8 cellular contexts compared by ENCODE assay signal in genomic region chr18:63320041-63320689, GRCh38. TPM values are rescaled to one million over a fixed set of nuclear protein-coding genes. Genes with fewer than 3 reads are reported as not detected.
DNase-seq lines count a peak whose midpoint lies in the region; ATAC-seq and TF ChIP-seq lines count a peak whose summit lies in the region.

No MANE protein-coding gene starts in this region.

- H3K4me1 ChIP-seq in Peyer's patch = peaks cover 0 to 16% (median 6%) of the 10 kb centered on the region in 4 donors
- H3K4me1 ChIP-seq in fibroblast of lung (ENCODE audit: control insufficient read depth, extremely low read depth, insufficient read depth, low read length) = peaks cover 3% of the 10 kb centered on the region

- TF ChIP-seq CTCF in Peyer's patch (IDR thresholded peaks at IDR 0.05) (peak in 3 of 6 experiments; percentile 21 to 33 (median 32)), fibroblast of lung (conservative IDR thresholded peaks at IDR 0.05 in 1 of 2, IDR thresholded peaks at IDR 0.05 in 1 of 2; ENCODE audit: low read depth in 1 of 2, low read length in 2 of 2) (no peak), natural killer cell (IDR thresholded peaks at IDR 0.05) (no peak)

- DNase-seq in DMS114 treated with DMSO at 0.1 percent for 48 hours (lab: John Stamatoyannopoulos, UW; ENCODE audit: unreplicated experiment) (peak; percentile 13), HuH-7.5 (ENCODE audit: low spot score) (peak; percentile 64), Peyer's patch (peak; percentile 85 to 95 (median 88)), activated T-helper 1 cell treated with Interleukin-2 at 50 U/mL for 16 hours (ENCODE audit: low read depth) (peak; percentile 80), fibroblast of lung (ENCODE audit: low read depth in 2 of 2) (peak; percentile 78 to 88), natural killer cell (peak; percentile 79)
- DNase-seq in stimulated activated naive CD4-positive, alpha-beta T cell treated with Interleukin-2 at 50 U/mL for 16 hours (lab: John Stamatoyannopoulos, UW) = peak; percentile 89

- H3K9ac ChIP-seq in fibroblast of lung (ENCODE audit: insufficient read depth, low read length) = peak overlapping the region; percentile 62

- intact Hi-C loops in natural killer cell (cut with micrococcal nuclease) = loop anchor here (1.0 to 2.0 kb wide), 2 partner anchors 47 to 102 kb away; partner anchors contain the start of genes KDSR and VPS4B

- no peaks in the 10 kb centered on the region for H3K27me3 Mint-ChIP-seq in natural killer cell (ENCODE audit: low read depth in 2 of 2)

- no peaks in the 10 kb centered on the region for H3K36me3 Mint-ChIP-seq in natural killer cell

- peak in 1 of 2 donors; percentile 9 for TF ChIP-seq POLR2A in Peyer's patch (IDR thresholded peaks at IDR 0.05)

- no peaks in the 10 kb centered on the region for H3K79me2 ChIP-seq in fibroblast of lung (ENCODE audit: control insufficient read depth, insufficient read depth, low read length)

- H3K4me2 ChIP-seq in fibroblast of lung (ENCODE audit: extremely low read depth, insufficient read depth, low read length) = peak overlapping the region; percentile 59

- H3K36me3 ChIP-seq in Peyer's patch (no peaks in the 10 kb centered on the region), fibroblast of lung (ENCODE audit: control insufficient read depth, insufficient read depth, low read length) (no peaks in the 10 kb centered on the region)

- H4K20me1 ChIP-seq in fibroblast of lung (ENCODE audit: control insufficient read depth, extremely low read depth, insufficient read depth, low read length) = no peaks in the 10 kb centered on the region

- H3K4me3 Mint-ChIP-seq in natural killer cell = peak overlapping the region; percentile 88

- H3K27ac ChIP-seq in Peyer's patch (peak overlapping the region; percentile 85 to 93 (median 90)), fibroblast of lung (ENCODE audit: insufficient read depth, low read length) (peak overlapping the region; percentile 30)

- peak overlapping the region; percentile 93 to 94 for H3K27ac Mint-ChIP-seq in natural killer cell

- H3K27me3 ChIP-seq in Peyer's patch = no peaks in the 10 kb centered on the region
- no peaks in the 10 kb centered on the region for H3K27me3 ChIP-seq in fibroblast of lung (ENCODE audit: control insufficient read depth, insufficient read depth, low read length)

- H3K4me1 Mint-ChIP-seq in natural killer cell = peaks cover 53 to 57% of the 10 kb centered on the region in 2 donors

- peak overlapping the region; percentile 87 for H2AFZ ChIP-seq in fibroblast of lung (ENCODE audit: low read length)

- H3K4me3 ChIP-seq in Peyer's patch = peak overlapping the region; percentile 62 to 81 (median 73)
- H3K4me3 ChIP-seq in fibroblast of lung (replicated peaks in 1 of 4; ENCODE audit: control extremely low read depth in 1 of 4, insufficient read depth in 1 of 4, low read depth in 3 of 4, low read length in 4 of 4) = peak overlapping the region; percentile 39 to 80 (median 48)

- H3K9me3 Mint-ChIP-seq in natural killer cell = no peaks in the 10 kb centered on the region

- peak; percentile 46 for ATAC-seq in GM21526 (IDR thresholded peaks at IDR 0.05; ENCODE audit: low FRiP score, unreplicated experiment)
- peak; percentile 78 to 91 (median 85) for ATAC-seq in natural killer cell

- H3K9me3 ChIP-seq in Peyer's patch (no peaks in the 10 kb centered on the region), fibroblast of lung (ENCODE audit: control insufficient read depth, insufficient read depth, low read depth, low read length) (no peaks in the 10 kb centered on the region)

RNA-seq across cellular contexts. Expression of gene BCL2, which starts 0.6 kb away (rescaled TPM):
- total RNA-seq in Peyer's patch = 10 to 100 TPM; 16.2 to 54.5 (median 20.7) TPM
- 3.6 and 9.0 TPM in 2 replicates for total RNA-seq in fibroblast of lung
- polyA plus RNA-seq in fibroblast of lung = 1.4 and 1.5 TPM in 2 replicates
- 1.1 and 1.5 TPM in 2 replicates for polyA plus RNA-seq in fibroblast of lung (2012)
- 0.43 and 0.82 TPM in 2 replicates for polyA minus RNA-seq in fibroblast of lung (ENCODE audit: low replicate concordance)
- 10 to 100 TPM; 28.2 to 64.2 (median 33.4) TPM for total RNA-seq in natural killer cell

RNA-seq across cellular contexts. Expression of gene KDSR, which starts 46.8 kb away (rescaled TPM):
- total RNA-seq in Peyer's patch (10 to 100 TPM in 3 of 4 donors, 1 to 10 TPM in 1; 7.4 to 33.2 (median 31.6) TPM), fibroblast of lung (42.6 and 43.3 TPM in 2 replicates), natural killer cell (10 to 100 TPM; 11.1 to 15.1 (median 11.6) TPM)
- polyA plus RNA-seq in fibroblast of lung = 54.1 and 61.8 TPM in 2 replicates
- polyA plus RNA-seq in fibroblast of lung (2012) = 44.2 and 54.7 TPM in 2 replicates
- polyA minus RNA-seq in fibroblast of lung (ENCODE audit: low replicate concordance) = 42.8 and 193 TPM in 2 replicates

Comparison
In these comparisons a context has a peak if more than half of its experiments do, and no peak if none do; other contexts are left out.
1. Peak in every context shown above with its lines: DNase-seq, ATAC-seq, H3K4me3 ChIP-seq and H3K27ac ChIP-seq.
2. DNase-seq: peak in every context shown above with its lines; median percentile 89 in stimulated activated naive CD4-positive, alpha-beta T cell treated with Interleukin-2 at 50 U/mL for 16 hours; 88 in Peyer's patch; 83 in fibroblast of lung; 80 in activated T-helper 1 cell treated with Interleukin-2 at 50 U/mL for 16 hours; 79 in natural killer cell; 64 in HuH-7.5; 13 in DMS114 treated with DMSO at 0.1 percent for 48 hours.